8 cellular contexts compared by ENCODE assay signal in genomic region chr22:41403532-41404318, GRCh38. TPM values are rescaled to one million over a fixed set of nuclear protein-coding genes. Genes with fewer than 3 reads are reported as not detected.
DNase-seq lines count a peak whose midpoint lies in the region; ATAC-seq and TF ChIP-seq lines count a peak whose summit lies in the region.

No MANE protein-coding gene starts in this region.

- no peaks in the 10 kb centered on the region for H3K9me3 Mint-ChIP-seq in activated CD4-positive, alpha-beta T cell treated with anti-CD3 and anti-CD28 coated beads, Interleukin-2, amount 10 ng/mL, durations not matched to agents 7 days and 5 days
- no peaks in the 10 kb centered on the region for H3K9me3 Mint-ChIP-seq in chondrocyte (ENCODE audit: low read depth)

- peak overlapping the region; percentile 78 for H3K27ac Mint-ChIP-seq in activated CD4-positive, alpha-beta T cell treated with anti-CD3 and anti-CD28 coated beads, Interleukin-2, amount 10 ng/mL, durations not matched to agents 7 days and 5 days
- peak overlapping the region; percentile 84 for H3K27ac Mint-ChIP-seq in chondrocyte (ENCODE audit: unreplicated experiment)

- peak; percentile 97 for TF ChIP-seq CTCF in GM12875 (IDR thresholded peaks at IDR 0.05; ENCODE audit: borderline replicate concordance, insufficient read depth, low read depth, low read length)
- peak; percentile 96 for TF ChIP-seq CTCF in chondrocyte (IDR thresholded peaks at IDR 0.05)

- H3K4me3 ChIP-seq in GM12875 (ENCODE audit: low read depth, low read length): no peak overlapping the region

- no peak overlapping the region for H3K4me3 Mint-ChIP-seq in activated CD4-positive, alpha-beta T cell treated with anti-CD3 and anti-CD28 coated beads, Interleukin-2, amount 10 ng/mL, durations not matched to agents 7 days and 5 days
- peak overlapping the region; percentile 40 for H3K4me3 Mint-ChIP-seq in chondrocyte (ENCODE audit: unreplicated experiment)

- peaks cover 10% of the 10 kb centered on the region for H3K4me1 Mint-ChIP-seq in activated CD4-positive, alpha-beta T cell treated with anti-CD3 and anti-CD28 coated beads, Interleukin-2, amount 10 ng/mL, durations not matched to agents 7 days and 5 days
- H3K4me1 Mint-ChIP-seq in chondrocyte (ENCODE audit: low read depth): peaks cover 19% of the 10 kb centered on the region

- CTCF ChIA-PET in activated CD4-positive, alpha-beta T cell treated with anti-CD3 and anti-CD28 coated beads, Interleukin-2, amount 10 ng/mL, durations not matched to agents 7 days and 5 days (lab: Charles Lee): interaction anchor here (0.5 to 5.1 kb wide), 48 partner anchors 10 to 377 kb away, joined by 3 to 40 read pairs (median 5); partner anchors contain the start of genes ACO2, PHF5A, PMM1 and POLR3H

- DNase-seq in NCI-H524 (lab: John Stamatoyannopoulos, UW) (peak; percentile 82 to 86), chondrocyte (ENCODE audit: low spot score) (peak; percentile 97), left colon (peak; percentile 82 to 92)
- DNase-seq in activated CD4-positive, alpha-beta T cell treated with anti-CD3 and anti-CD28 coated beads, Interleukin-2, amount 10 ng/mL, durations not matched to agents 7 days and 5 days: peak; percentile 91
- peak; percentile 70 for DNase-seq in stimulated activated CD4-positive, alpha-beta T cell treated with anti-CD3 and anti-CD28 coated beads, Interleukin-2, amount 100 ng/mL, for 4 hours (ENCODE audit: low read depth)

- no peaks in the 10 kb centered on the region for H3K27me3 Mint-ChIP-seq in activated CD4-positive, alpha-beta T cell treated with anti-CD3 and anti-CD28 coated beads, Interleukin-2, amount 10 ng/mL, durations not matched to agents 7 days and 5 days
- no peaks in the 10 kb centered on the region for H3K27me3 Mint-ChIP-seq in chondrocyte (ENCODE audit: low read depth)

- POLR2A ChIA-PET in activated CD4-positive, alpha-beta T cell treated with anti-CD3 and anti-CD28 coated beads, Interleukin-2, amount 10 ng/mL, durations not matched to agents 7 days and 5 days (lab: Charles Lee): no interaction called here

- ATAC-seq in HG03097 (IDR thresholded peaks at IDR 0.05; ENCODE audit: low FRiP score, unreplicated experiment) (peak; percentile 70), left colon (peak; percentile 83), HG02884 (IDR thresholded peaks at IDR 0.05; ENCODE audit: unreplicated experiment) (no peak)

- no peaks in the 10 kb centered on the region for H3K36me3 Mint-ChIP-seq in activated CD4-positive, alpha-beta T cell treated with anti-CD3 and anti-CD28 coated beads, Interleukin-2, amount 10 ng/mL, durations not matched to agents 7 days and 5 days (ENCODE audit: low read depth)
- no peaks in the 10 kb centered on the region for H3K36me3 Mint-ChIP-seq in chondrocyte (ENCODE audit: low read depth)

- intact Hi-C loops in left colon (cut with DNase I, micrococcal nuclease): loop anchor here in 1 of 2 donors (5.0 kb wide), 2 partner anchors 114 to 129 kb away; no protein-coding TSS in a partner anchor

RNA-seq across cellular contexts. Expression of gene TEF, which starts 22.0 kb away (rescaled TPM):
- total RNA-seq in activated CD4-positive, alpha-beta T cell treated with anti-CD3 and anti-CD28 coated beads, Interleukin-2, amount 10 ng/mL, durations not matched to agents 7 days and 5 days: 1 to 10 TPM; 3.4 to 4.7 TPM
- total RNA-seq in chondrocyte (3.2 to 5.9 TPM (median 3.6 TPM) in 3 replicates), left colon (10 to 100 TPM; 19.6 to 30.9 TPM)

RNA-seq across cellular contexts. Expression of gene TOB2, which starts 42.9 kb away (rescaled TPM):
- total RNA-seq in activated CD4-positive, alpha-beta T cell treated with anti-CD3 and anti-CD28 coated beads, Interleukin-2, amount 10 ng/mL, durations not matched to agents 7 days and 5 days: 10 to 100 TPM; 31.4 to 35.1 TPM
- total RNA-seq in chondrocyte: 37.7 to 42.0 TPM (median 40.8 TPM) in 3 replicates
- 10 to 100 TPM; 57.5 to 66.7 TPM for total RNA-seq in left colon
